In genomic region chr3:108590443-108590842, GRCh38 we compare ENCODE assay signal across 8 cellular contexts. TPM values are rescaled to one million over a fixed set of nuclear protein-coding genes. Genes with fewer than 3 reads are reported as not detected.
DNase-seq lines count a peak whose midpoint lies in the region; ATAC-seq and TF ChIP-seq lines count a peak whose summit lies in the region.

No MANE protein-coding gene starts in this region.

- H3K4me1 Mint-ChIP-seq in nephron, result peaks cover 30% of the 10 kb centered on the region

- peak overlapping the region; percentile 99 to 100 (median 100) for H3K27ac Mint-ChIP-seq in nephron

- H3K4me2 ChIP-seq in DOHH2 (ENCODE audit: low read length), result peak overlapping the region; percentile 74

- DNase-seq in M059J (ENCODE audit: low read depth) (peak; percentile 12), cerebellar cortex (ENCODE audit: low spot score) (peak; percentile 37), NCI-H1930 (lab: John Stamatoyannopoulos, UW) (no peak), retina (no peak)
- DNase-seq in stimulated activated CD4-positive, alpha-beta T cell treated with anti-CD3 and anti-CD28 coated beads, Interleukin-4, amount 100 ng/mL, for 1 hour, result no peak

- H3F3A ChIP-seq in DOHH2 (ENCODE audit: control insufficient read depth, insufficient read depth), result no peaks in the 10 kb centered on the region

- H3K9me3 Mint-ChIP-seq in nephron, result no peaks in the 10 kb centered on the region

- TF ChIP-seq CTCF in DOHH2 (IDR thresholded peaks at IDR 0.05; ENCODE audit: low read depth, low read length, poor library complexity, severe bottlenecking), result no peak
- no peak for TF ChIP-seq CTCF in nephron (IDR thresholded peaks at IDR 0.05; ENCODE audit: unreplicated experiment in 3 of 3)

- peaks cover 13% of the 10 kb centered on the region for H4K20me1 ChIP-seq in DOHH2 (ENCODE audit: control insufficient read depth, insufficient read depth, low read depth, low read length)

- H3K4me3 ChIP-seq in DOHH2 (ENCODE audit: low read length), result peak overlapping the region; percentile 90

- peaks cover 35% of the 10 kb centered on the region for H3K36me3 ChIP-seq in DOHH2 (ENCODE audit: control insufficient read depth, low read length)

- H3K9me3 ChIP-seq in DOHH2 (ENCODE audit: control insufficient read depth, insufficient read depth, low read length), result no peaks in the 10 kb centered on the region

- H3K9me2 ChIP-seq in DOHH2 (replicated peaks; ENCODE audit: control insufficient read depth, low read length), result no peaks in the 10 kb centered on the region

- no peaks in the 10 kb centered on the region for H3K27me3 Mint-ChIP-seq in nephron (ENCODE audit: low read depth)

- peaks cover under 1% of the 10 kb centered on the region for H3K36me3 Mint-ChIP-seq in nephron (ENCODE audit: low read depth)

- peaks cover 35% of the 10 kb centered on the region for H3K4me1 ChIP-seq in DOHH2 (ENCODE audit: control insufficient read depth, low read length)

- H3K79me2 ChIP-seq in DOHH2 (ENCODE audit: control insufficient read depth, low read length), result peaks cover 78% of the 10 kb centered on the region

- H3K27ac ChIP-seq in DOHH2 (ENCODE audit: low read depth, low read length), result peak overlapping the region; percentile 74

- no peak for ATAC-seq in GM19452 (IDR thresholded peaks at IDR 0.05; ENCODE audit: unreplicated experiment)

- H3K4me3 Mint-ChIP-seq in nephron, result peak overlapping the region; percentile 97 to 99 (median 98)

- H3K27me3 ChIP-seq in DOHH2 (ENCODE audit: control insufficient read depth, low read length), result no peaks in the 10 kb centered on the region

RNA-seq across cellular contexts. Expression of gene DZIP3, which starts 0.9 kb away (rescaled TPM):
- 9.1 and 14.6 TPM in 2 replicates for total RNA-seq in M059J (2014; rRNA removed; shearing (Covaris generic))

RNA-seq across cellular contexts. Expression of gene CIP2A, which starts 1.2 kb away (rescaled TPM):
- 40.5 and 61.4 TPM in 2 replicates for total RNA-seq in M059J (2014; rRNA removed; shearing (Covaris generic))

Comparison
In these comparisons a context has a peak if more than half of its experiments do, and no peak if none do; other contexts are left out.
1. DNase-seq: peak in M059J (single experiment) and cerebellar cortex (single experiment); none in NCI-H1930 (0 of 2), retina (single experiment) and stimulated activated CD4-positive, alpha-beta T cell treated with anti-CD3 and anti-CD28 coated beads, Interleukin-4, amount 100 ng/mL, for 1 hour (single experiment).